ENCODE assay signal across 13 cellular contexts in genomic region chr2:113901943-113902342, GRCh38. TPM values are rescaled to one million over a fixed set of nuclear protein-coding genes. Genes with fewer than 3 reads are reported as not detected.
A peak's percentile ranks its signal among the peaks of the same experiment; 100 is the strongest.
DNase-seq lines count a peak whose midpoint lies in the region; ATAC-seq and TF ChIP-seq lines count a peak whose summit lies in the region.
"Had no signal": no experiment of that assay in that cellular context is flagged by ENCODE, and none has a peak within 500 bp of the region (broad histone marks: within the 10 kb centered on the region; RNA-seq: fewer than 3 reads in every experiment).

No MANE protein-coding gene starts in this region.

- peaks cover 13% of the 10 kb centered on the region for H3K36me3 Mint-ChIP-seq in activated naive CD8-positive, alpha-beta T cell
- H3K36me3 Mint-ChIP-seq in activated naive CD8-positive, alpha-beta T cell treated with anti-CD3 and anti-CD28 coated beads, Interleukin-2, amount 50 U/mL, for 24 hours (ENCODE audit: low read depth) = peaks cover 37% of the 10 kb centered on the region
- peaks cover 89% of the 10 kb centered on the region for H3K36me3 Mint-ChIP-seq in activated T-helper 17 cell treated with anti-CD3 and anti-CD28 coated beads, Interleukin-2, amount 50 U/mL, for 72 hours (ENCODE audit: low read depth)

- intact Hi-C loops in Right ventricle myocardium inferior (cut with DNase I) = no loop called here

- no peaks in the 10 kb centered on the region for H3K36me3 ChIP-seq in osteoblast (ENCODE audit: insufficient read depth, low read length)

- H2AFZ ChIP-seq in osteoblast (ENCODE audit: low read length) = no peak overlapping the region

- no peaks in the 10 kb centered on the region for H3K27me3 ChIP-seq in osteoblast (ENCODE audit: insufficient read depth, low read length)
- H3K27me3 ChIP-seq: SJSA1 had no signal

- no peak overlapping the region for H3K4me2 ChIP-seq in osteoblast (ENCODE audit: insufficient read depth, low read length)

- DNase-seq in activated naive CD8-positive, alpha-beta T cell treated with anti-CD3 and anti-CD28 coated beads, Interleukin-2, amount 50 U/mL, for 24 hours = no peak
- peak; percentile 83 for DNase-seq in NB4 (ENCODE audit: low read depth)
- no peak for DNase-seq in stimulated activated naive CD8-positive, alpha-beta T cell treated with anti-CD3 and anti-CD28 coated beads, Interleukin-15, amount 100 ng/mL, for 72 hours
- no peak for DNase-seq in Right ventricle myocardium inferior (ENCODE audit: missing footprints)
- no peak for DNase-seq in osteoblast (ENCODE audit: insufficient read length, low spot score, missing footprints)
- DNase-seq: activated CD4-positive, alpha-beta T cell treated with anti-CD3 and anti-CD28 coated beads, Interleukin-2, amount 50 U/mL, for 48 hours; mesenchymal stem cell; NCI-H1436; NCI-H69 had no signal

- TF ChIP-seq CTCF in NB4 (IDR thresholded peaks at IDR 0.05; ENCODE audit: low read depth, low read length) (no peak), osteoblast (IDR thresholded peaks at IDR 0.05; ENCODE audit: extremely low read depth, low read depth, low read length) (no peak)

- H3K4me3 ChIP-seq in NB4 (ENCODE audit: low read depth, low read length) (peak overlapping the region; percentile 18), osteoblast (ENCODE audit: insufficient read depth, low read length) (no peak overlapping the region)
- H3K4me3 ChIP-seq: SJSA1 had no signal

- no peak for ATAC-seq in activated naive CD8-positive, alpha-beta T cell treated with anti-CD3 and anti-CD28 coated beads, Interleukin-2, amount 50 U/mL, for 24 hours
- ATAC-seq in activated T-helper 17 cell treated with anti-CD3 and anti-CD28 coated beads, Interleukin-2, amount 50 U/mL, for 72 hours (replicated peaks) = no peak
- no peak for ATAC-seq in stimulated activated naive CD8-positive, alpha-beta T cell treated with anti-CD3 and anti-CD28 coated beads, Interleukin-15, amount 100 ng/mL, for 72 hours
- ATAC-seq in GM21515 (IDR thresholded peaks at IDR 0.05; ENCODE audit: unreplicated experiment) = no peak
- no peak for ATAC-seq in Right ventricle myocardium inferior

- no peaks in the 10 kb centered on the region for H3K27me3 Mint-ChIP-seq in activated naive CD8-positive, alpha-beta T cell
- H3K27me3 Mint-ChIP-seq in activated naive CD8-positive, alpha-beta T cell treated with anti-CD3 and anti-CD28 coated beads, Interleukin-2, amount 50 U/mL, for 24 hours = no peaks in the 10 kb centered on the region
- no peaks in the 10 kb centered on the region for H3K27me3 Mint-ChIP-seq in activated T-helper 17 cell treated with anti-CD3 and anti-CD28 coated beads, Interleukin-2, amount 50 U/mL, for 72 hours
- H3K27me3 Mint-ChIP-seq in stimulated activated naive CD8-positive, alpha-beta T cell treated with anti-CD3 and anti-CD28 coated beads, Interleukin-15, amount 100 ng/mL, for 72 hours = no peaks in the 10 kb centered on the region

- H3K27ac ChIP-seq in osteoblast (ENCODE audit: low read depth, low read length) = no peak overlapping the region
- H3K27ac ChIP-seq: SJSA1 had no signal

- H3K4me1 Mint-ChIP-seq in activated naive CD8-positive, alpha-beta T cell (ENCODE audit: low read depth) = peaks cover 93% of the 10 kb centered on the region
- H3K4me1 Mint-ChIP-seq in activated naive CD8-positive, alpha-beta T cell treated with anti-CD3 and anti-CD28 coated beads, Interleukin-2, amount 50 U/mL, for 24 hours = peaks cover 98% of the 10 kb centered on the region
- H3K4me1 Mint-ChIP-seq in activated T-helper 17 cell treated with anti-CD3 and anti-CD28 coated beads, Interleukin-2, amount 50 U/mL, for 72 hours = peaks cover 63% of the 10 kb centered on the region
- peaks cover 87% of the 10 kb centered on the region for H3K4me1 Mint-ChIP-seq in stimulated activated naive CD8-positive, alpha-beta T cell treated with anti-CD3 and anti-CD28 coated beads, Interleukin-15, amount 100 ng/mL, for 72 hours

- no peak overlapping the region for H3K27ac Mint-ChIP-seq in activated naive CD8-positive, alpha-beta T cell
- no peak overlapping the region for H3K27ac Mint-ChIP-seq in activated naive CD8-positive, alpha-beta T cell treated with anti-CD3 and anti-CD28 coated beads, Interleukin-2, amount 50 U/mL, for 24 hours
- H3K27ac Mint-ChIP-seq in activated T-helper 17 cell treated with anti-CD3 and anti-CD28 coated beads, Interleukin-2, amount 50 U/mL, for 72 hours = peak overlapping the region; percentile 31
- H3K27ac Mint-ChIP-seq in stimulated activated naive CD8-positive, alpha-beta T cell treated with anti-CD3 and anti-CD28 coated beads, Interleukin-15, amount 100 ng/mL, for 72 hours = peak overlapping the region in 1 of 2 donors; percentile 70

- no peaks in the 10 kb centered on the region for H3K9me3 Mint-ChIP-seq in activated naive CD8-positive, alpha-beta T cell (ENCODE audit: low read depth)
- no peaks in the 10 kb centered on the region for H3K9me3 Mint-ChIP-seq in activated naive CD8-positive, alpha-beta T cell treated with anti-CD3 and anti-CD28 coated beads, Interleukin-2, amount 50 U/mL, for 24 hours
- no peaks in the 10 kb centered on the region for H3K9me3 Mint-ChIP-seq in activated T-helper 17 cell treated with anti-CD3 and anti-CD28 coated beads, Interleukin-2, amount 50 U/mL, for 72 hours
- no peaks in the 10 kb centered on the region for H3K9me3 Mint-ChIP-seq in stimulated activated naive CD8-positive, alpha-beta T cell treated with anti-CD3 and anti-CD28 coated beads, Interleukin-15, amount 100 ng/mL, for 72 hours

- H4K20me1 ChIP-seq in osteoblast (ENCODE audit: insufficient read depth, low read length) = peaks cover 87% of the 10 kb centered on the region

- H3K79me2 ChIP-seq in osteoblast (ENCODE audit: insufficient read depth, low read length) = peaks cover 100% of the 10 kb centered on the region

- peak overlapping the region; percentile 44 for H3K4me3 Mint-ChIP-seq in activated naive CD8-positive, alpha-beta T cell
- H3K4me3 Mint-ChIP-seq in activated naive CD8-positive, alpha-beta T cell treated with anti-CD3 and anti-CD28 coated beads, Interleukin-2, amount 50 U/mL, for 24 hours = no peak overlapping the region
- H3K4me3 Mint-ChIP-seq in activated T-helper 17 cell treated with anti-CD3 and anti-CD28 coated beads, Interleukin-2, amount 50 U/mL, for 72 hours = peak overlapping the region; percentile 44
- peak overlapping the region; percentile 17 to 60 for H3K4me3 Mint-ChIP-seq in stimulated activated naive CD8-positive, alpha-beta T cell treated with anti-CD3 and anti-CD28 coated beads, Interleukin-15, amount 100 ng/mL, for 72 hours

- TF ChIP-seq POLR2A in NB4 (IDR thresholded peaks at IDR 0.05; ENCODE audit: extremely low read depth, insufficient read length) = no peak

- H3K9me3 ChIP-seq in osteoblast (ENCODE audit: low read depth, low read length) = no peaks in the 10 kb centered on the region
- H3K9me3 ChIP-seq: SJSA1 had no signal

- H3K4me1 ChIP-seq in osteoblast (ENCODE audit: insufficient read depth, low read length) = peaks cover 31% of the 10 kb centered on the region

RNA-seq across cellular contexts. Expression of gene ACTR3, which starts 12.1 kb away (rescaled TPM):
- total RNA-seq in activated T-helper 17 cell treated with anti-CD3 and anti-CD28 coated beads, Interleukin-2, amount 50 U/mL, for 72 hours = 100 to 1,000 TPM; 441 to 618 TPM
- 115 TPM for total RNA-seq in Right ventricle myocardium inferior
- 251 and 315 TPM in 2 replicates for total RNA-seq in osteoblast
